ENCODE assay signal across 14 cellular contexts in genomic region chr22:30408388-30409101, GRCh38. TPM values are rescaled to one million over a fixed set of nuclear protein-coding genes. Genes with fewer than 3 reads are reported as not detected.
DNase-seq lines count a peak whose midpoint lies in the region; ATAC-seq and TF ChIP-seq lines count a peak whose summit lies in the region.
"Had no signal": no experiment of that assay in that cellular context is flagged by ENCODE, and none has a peak within 500 bp of the region (broad histone marks: within the 10 kb centered on the region; RNA-seq: fewer than 3 reads in every experiment).

No MANE protein-coding gene starts in this region.

- BruUV-seq in MCF 10A (replicated peaks; lab: Mats Ljungman, UMichigan) = no TSS peak

- H3K9me3 ChIP-seq in CD8-positive, alpha-beta T cell (ENCODE audit: low read length) = no peaks in the 10 kb centered on the region
- no peaks in the 10 kb centered on the region for H3K9me3 ChIP-seq in vagina
- H3K9me3 ChIP-seq in hepatocyte (ENCODE audit: low read depth) = no peaks in the 10 kb centered on the region
- H3K9me3 ChIP-seq: ovary had no signal

- H3K4me1 Mint-ChIP-seq in CD8-positive, alpha-beta T cell (ENCODE audit: low read depth) = peaks cover 27% of the 10 kb centered on the region
- peaks cover 47% of the 10 kb centered on the region for H3K4me1 Mint-ChIP-seq in MCF 10A (ENCODE audit: insufficient read depth, unreplicated experiment)

- DNase-seq in CD8-positive, alpha-beta T cell = peak in 1 of 7 experiments; percentile 11
- DNase-seq in MV-4-11 (lab: John Stamatoyannopoulos, UW) (peak; percentile 44), MCF 10A (ENCODE audit: unreplicated experiment) (peak; percentile 92), lung microvascular endothelial cell (ENCODE audit: low read depth in 2 of 2) (peak; percentile 71 to 90), vagina (ENCODE audit: extremely low spot score in 2 of 2) (no peak), omental fat pad (ENCODE audit: low spot score) (no peak), hepatocyte (ENCODE audit: low spot score) (no peak)
- DNase-seq: activated naive CD4-positive, alpha-beta T cell; DMS 273 treated with DMSO at 0.1 percent for 48 hours; effector memory CD4-positive, alpha-beta T cell; NK-92 treated with Interleukin-12 subunit alpha and Interleukin-12 subunit beta, amount 100 ng/mL, for 24 hours; ovary; stimulated activated CD4-positive, alpha-beta T cell treated with anti-CD3 and anti-CD28 coated beads, Interleukin-4, amount 100 ng/mL, for 24 hours had no signal

- no peaks in the 10 kb centered on the region for H3K79me2 ChIP-seq in hepatocyte

- TF ChIP-seq POLR2A in vagina (IDR thresholded peaks at IDR 0.05) = no peak

- H2AFZ ChIP-seq in hepatocyte = no peak overlapping the region

- CTCF ChIA-PET in CD8-positive, alpha-beta T cell (lab: Charles Lee) = interaction anchor here (0.6 to 2.3 kb wide), 3 partner anchors 17 to 127 kb away, joined by 3 to 7 read pairs (median 4); partner anchors contain the start of gene MTFP1
- CTCF ChIA-PET in MCF 10A (lab: Yijun Ruan, JAX) = interaction anchor here (0.6 to 4.4 kb wide), 4 partner anchors 11 to 1540 kb away, joined by 3 to 17 read pairs (median 3); no protein-coding TSS in a partner anchor

- peaks cover 14% of the 10 kb centered on the region for H3K4me1 ChIP-seq in CD8-positive, alpha-beta T cell (ENCODE audit: insufficient read depth, low read length)
- no peaks in the 10 kb centered on the region for H3K4me1 ChIP-seq in vagina
- no peaks in the 10 kb centered on the region for H3K4me1 ChIP-seq in hepatocyte (ENCODE audit: insufficient read depth)

- TF ChIP-seq CTCF in CD8-positive, alpha-beta T cell (IDR thresholded peaks at IDR 0.05) = no peak
- TF ChIP-seq CTCF in MCF 10A (IDR thresholded peaks at IDR 0.05; ENCODE audit: unreplicated experiment) (no peak), vagina (IDR thresholded peaks at IDR 0.05) (no peak), omental fat pad (IDR thresholded peaks at IDR 0.05) (no peak), hepatocyte (IDR thresholded peaks at IDR 0.05; ENCODE audit: poor library complexity) (no peak)

- peak overlapping the region; percentile 13 for H3K27ac Mint-ChIP-seq in CD8-positive, alpha-beta T cell
- peak overlapping the region; percentile 73 for H3K27ac Mint-ChIP-seq in MCF 10A (ENCODE audit: low read depth, unreplicated experiment)

- intact Hi-C loops in CD8-positive, alpha-beta T cell (cut with DNase I, micrococcal nuclease) = no loop called here
- intact Hi-C loops in MCF 10A (cut with micrococcal nuclease) = no loop called here
- intact Hi-C loops in vagina (cut with DNase I) = no loop called here

- H3K27me3 Mint-ChIP-seq in CD8-positive, alpha-beta T cell (ENCODE audit: low read depth) = no peaks in the 10 kb centered on the region
- no peaks in the 10 kb centered on the region for H3K27me3 Mint-ChIP-seq in MCF 10A (ENCODE audit: insufficient read depth, unreplicated experiment)

- 91% methylated on average over 13 of the region's 13 CpGs for WGBS in hepatocyte (ENCODE audit: low lambda C conversion rate, missing lambda C conversion rate)

- H3K4me2 ChIP-seq in hepatocyte = no peak overlapping the region

- POLR2A ChIA-PET in CD8-positive, alpha-beta T cell (lab: Charles Lee) = no interaction called here
- POLR2A ChIA-PET in MCF 10A (lab: Yijun Ruan, JAX) = interaction anchor here (1.7 to 11.3 kb wide), 3 partner anchors 9 to 13 kb away, joined by 8 to 342 read pairs (median 13); partner anchors contain the start of gene MTFP1

- H3K4me3 ChIP-seq in CD8-positive, alpha-beta T cell (ENCODE audit: low read depth, low read length) = no peak overlapping the region
- no peak overlapping the region for H3K4me3 ChIP-seq in vagina
- H3K4me3 ChIP-seq in hepatocyte = no peak overlapping the region
- H3K4me3 ChIP-seq: ovary had no signal

- no peak overlapping the region for H3K27ac ChIP-seq in CD8-positive, alpha-beta T cell (ENCODE audit: low read depth, low read length)
- H3K27ac ChIP-seq in vagina = no peak overlapping the region
- H3K27ac ChIP-seq in hepatocyte = no peak overlapping the region
- H3K27ac ChIP-seq: ovary had no signal

- H3K4me3 Mint-ChIP-seq in CD8-positive, alpha-beta T cell = no peak overlapping the region
- no peak overlapping the region for H3K4me3 Mint-ChIP-seq in MCF 10A (ENCODE audit: unreplicated experiment)

- no peaks in the 10 kb centered on the region for H3K9me3 Mint-ChIP-seq in CD8-positive, alpha-beta T cell
- H3K9me3 Mint-ChIP-seq in MCF 10A (ENCODE audit: unreplicated experiment) = no peaks in the 10 kb centered on the region

- peaks cover 69% of the 10 kb centered on the region for H3K36me3 Mint-ChIP-seq in CD8-positive, alpha-beta T cell
- H3K36me3 Mint-ChIP-seq in MCF 10A (ENCODE audit: insufficient read depth, unreplicated experiment) = peaks cover 97% of the 10 kb centered on the region

- H4K20me1 ChIP-seq in hepatocyte (ENCODE audit: insufficient read depth, poor library complexity, severe bottlenecking) = no peaks in the 10 kb centered on the region

- peaks cover 10% of the 10 kb centered on the region for H3K36me3 ChIP-seq in CD8-positive, alpha-beta T cell (ENCODE audit: insufficient read depth, low read length)
- H3K36me3 ChIP-seq in vagina = peaks cover 0 to 41% of the 10 kb centered on the region in 2 donors
- H3K36me3 ChIP-seq in hepatocyte (replicated peaks; ENCODE audit: insufficient read depth, low read depth) = no peaks in the 10 kb centered on the region
- H3K36me3 ChIP-seq: ovary had no signal

- no peaks in the 10 kb centered on the region for H3K9me2 ChIP-seq in hepatocyte (replicated peaks; ENCODE audit: insufficient read depth)

- H3K27me3 ChIP-seq in CD8-positive, alpha-beta T cell (ENCODE audit: insufficient read depth, low read length) = no peaks in the 10 kb centered on the region
- H3K27me3 ChIP-seq in vagina (no peaks in the 10 kb centered on the region), hepatocyte (no peaks in the 10 kb centered on the region)
- H3K27me3 ChIP-seq: ovary had no signal

- ATAC-seq in CD8-positive, alpha-beta T cell = peak; percentile 25
- ATAC-seq in HG03175 (IDR thresholded peaks at IDR 0.05; ENCODE audit: unreplicated experiment) (no peak), omental fat pad (ENCODE audit: low FRiP score) (no peak)

RNA-seq across cellular contexts. Expression of gene SEC14L2, which starts 11.7 kb away (rescaled TPM):
- total RNA-seq in CD8-positive, alpha-beta T cell = 100 to 1,000 TPM; 239 to 241 TPM
- total RNA-seq in MCF 10A (2022) (20.0 and 29.1 TPM in 2 replicates), lung microvascular endothelial cell (7.8 and 8.1 TPM in 2 replicates), vagina (20.6 TPM), omental fat pad (1 to 10 TPM; 3.0 to 8.8 (median 5.0) TPM), hepatocyte (3.9 and 9.9 TPM in 2 replicates)
- polyA plus RNA-seq in hepatocyte = 9.0 and 10.9 TPM in 2 replicates

RNA-seq across cellular contexts. Expression of gene MTFP1, which starts 17.0 kb away (rescaled TPM):
- 100 to 1,000 TPM; 109 to 117 TPM for total RNA-seq in CD8-positive, alpha-beta T cell
- 23.2 and 31.6 TPM in 2 replicates for total RNA-seq in MCF 10A (2022)
- 17.7 and 24.0 TPM in 2 replicates for total RNA-seq in lung microvascular endothelial cell
- 21.1 TPM for total RNA-seq in vagina
- 10 to 100 TPM; 11.2 to 14.7 (median 14.1) TPM for total RNA-seq in omental fat pad
- 10.3 and 16.3 TPM in 2 replicates for total RNA-seq in hepatocyte
- 22.3 and 24.3 TPM in 2 replicates for polyA plus RNA-seq in hepatocyte

RNA-seq across cellular contexts. Expression of gene RNF215, which starts 21.3 kb away (rescaled TPM):
- total RNA-seq in CD8-positive, alpha-beta T cell = 1 to 10 TPM; 7.0 to 7.4 TPM
- total RNA-seq in MCF 10A (2022) = 18.4 and 19.6 TPM in 2 replicates
- 12.0 and 23.8 TPM in 2 replicates for total RNA-seq in lung microvascular endothelial cell
- total RNA-seq in vagina = 17.4 TPM
- total RNA-seq in omental fat pad = 10 to 100 TPM in 3 of 4 donors, 1 to 10 TPM in 1; 6.7 to 16.9 (median 11.8) TPM
- 12.6 and 18.1 TPM in 2 replicates for total RNA-seq in hepatocyte
- 7.2 and 10.4 TPM in 2 replicates for polyA plus RNA-seq in hepatocyte

RNA-seq across cellular contexts. Expression of gene CCDC157, which starts 51.7 kb away (rescaled TPM):
- total RNA-seq in CD8-positive, alpha-beta T cell = 10 to 100 TPM in 1 of 2 experiments, 1 to 10 TPM in 1; 8.7 to 11.7 TPM
- 1.1 and 1.7 TPM in 2 replicates for total RNA-seq in MCF 10A (2022)
- 1.1 and 1.4 TPM in 2 replicates for total RNA-seq in lung microvascular endothelial cell
- total RNA-seq in vagina = 4.2 TPM
- total RNA-seq in omental fat pad = 1 to 10 TPM in 3 of 4 donors, under 1 TPM in 1; 0.95 to 2.7 (median 1.8) TPM
- 4.1 and 5.3 TPM in 2 replicates for total RNA-seq in hepatocyte
- 5.4 TPM in 2 replicates for polyA plus RNA-seq in hepatocyte

RNA-seq across cellular contexts. Expression of gene SF3A1, which starts 51.9 kb away (rescaled TPM):
- 100 to 1,000 TPM; 406 to 422 TPM for total RNA-seq in CD8-positive, alpha-beta T cell
- 167 and 193 TPM in 2 replicates for total RNA-seq in MCF 10A (2022)
- total RNA-seq in lung microvascular endothelial cell = 14.6 and 15.5 TPM in 2 replicates
- total RNA-seq in vagina = 78.3 TPM
- 10 to 100 TPM; 38.5 to 71.7 (median 60.4) TPM for total RNA-seq in omental fat pad
- 45.8 and 48.6 TPM in 2 replicates for total RNA-seq in hepatocyte
- polyA plus RNA-seq in hepatocyte = 82.5 and 84.6 TPM in 2 replicates

Comparison
In these comparisons a context has a peak if more than half of its experiments do, and no peak if none do; other contexts are left out.
1. DNase-seq: peak in MV-4-11 (single experiment), MCF 10A (single experiment) and lung microvascular endothelial cell (2 of 2); none in vagina (0 of 2), omental fat pad (single experiment) and hepatocyte (single experiment).